ENCODE assay signal across 24 cellular contexts in genomic region chr2:206988884-206989283, GRCh38. TPM values are rescaled to one million over a fixed set of nuclear protein-coding genes. Genes with fewer than 3 reads are reported as not detected.
A peak's percentile ranks its signal among the peaks of the same experiment; 100 is the strongest.
DNase-seq lines count a peak whose midpoint lies in the region; ATAC-seq and TF ChIP-seq lines count a peak whose summit lies in the region.
"Had no signal": no experiment of that assay in that cellular context is flagged by ENCODE, and none has a peak within 500 bp of the region (broad histone marks: within the 10 kb centered on the region; RNA-seq: fewer than 3 reads in every experiment).

No MANE protein-coding gene starts in this region.

- peak overlapping the region in 2 of 3 donors; percentile 21 to 70 for H3K27ac Mint-ChIP-seq in CD4-positive, CD25-positive, alpha-beta regulatory T cell
- H3K27ac Mint-ChIP-seq in CD4-positive, alpha-beta memory T cell, result peak overlapping the region in 4 of 7 donors; percentile 57 to 84 (median 61)
- H3K27ac Mint-ChIP-seq in activated T-helper 17 cell treated with anti-CD3 and anti-CD28 coated beads, Interleukin-2, amount 50 U/mL, for 72 hours, result peak overlapping the region; percentile 67
- H3K27ac Mint-ChIP-seq in neural progenitor cell, result no peak overlapping the region
- H3K27ac Mint-ChIP-seq: activated CD4-positive, alpha-beta T cell treated with anti-CD3 and anti-CD28 coated beads for 36 hours; dendritic cell treated with granulocyte-macrophage colony-stimulating factor and Interleukin-4, amounts not matched to agents 40 ng/mL and 50 ng/mL, for 4 days; T-helper 2 cell treated with Interferon-gamma antibody and Interleukin-4, amounts not matched to agents 5 μg/mL and 100 μg/mL, for 36 hours had no signal

- H3K4me1 Mint-ChIP-seq in CD4-positive, CD25-positive, alpha-beta regulatory T cell, result peaks cover 0 to 12% (median 6%) of the 10 kb centered on the region in 4 donors
- H3K4me1 Mint-ChIP-seq in CD4-positive, alpha-beta memory T cell, result peaks cover 4 to 17% (median 5%) of the 10 kb centered on the region in 4 donors
- peaks cover 15% of the 10 kb centered on the region for H3K4me1 Mint-ChIP-seq in activated T-helper 17 cell treated with anti-CD3 and anti-CD28 coated beads, Interleukin-2, amount 50 U/mL, for 72 hours
- no peaks in the 10 kb centered on the region for H3K4me1 Mint-ChIP-seq in neural progenitor cell

- no peaks in the 10 kb centered on the region for H3K79me2 ChIP-seq in neural progenitor cell (ENCODE audit: low read depth)

- H2AFZ ChIP-seq in neural progenitor cell (replicated peaks) (peak overlapping the region; percentile 90), neuronal stem cell (ENCODE audit: low read length) (no peak overlapping the region)
- H2AFZ ChIP-seq: PC-9 had no signal

- POLR2A ChIA-PET in CD4-positive, alpha-beta memory T cell (lab: Charles Lee; ENCODE audit: partially characterized antibody), result interaction anchor here (1.0 kb wide), 1 partner anchor 188 kb away, joined by 3 read pairs; no protein-coding TSS in a partner anchor

- no peaks in the 10 kb centered on the region for H4K20me1 ChIP-seq in neural progenitor cell (ENCODE audit: low read depth)

- H2AK5ac ChIP-seq in neuronal stem cell (ENCODE audit: low read depth, low read length), result no peak overlapping the region

- H3K4me2 ChIP-seq in neural progenitor cell (no peak overlapping the region), neuronal stem cell (ENCODE audit: insufficient read depth, low read length, poor library complexity, severe bottlenecking) (no peak overlapping the region)
- H3K4me2 ChIP-seq: PC-9 had no signal

- H3K23ac ChIP-seq in neuronal stem cell (ENCODE audit: low read depth, low read length, poor library complexity), result no peak overlapping the region

- no peaks in the 10 kb centered on the region for H3K27me3 ChIP-seq in CD4-positive, CD25-positive, alpha-beta regulatory T cell (ENCODE audit: control insufficient read depth, insufficient read depth, low read length)
- no peaks in the 10 kb centered on the region for H3K27me3 ChIP-seq in CD4-positive, alpha-beta memory T cell (ENCODE audit: insufficient read depth, low read length)
- H3K27me3 ChIP-seq in neural progenitor cell, result no peaks in the 10 kb centered on the region
- no peaks in the 10 kb centered on the region for H3K27me3 ChIP-seq in neuronal stem cell (ENCODE audit: control insufficient read depth in 3 of 3, insufficient read depth in 3 of 3, low read depth in 1 of 3, low read length in 3 of 3)
- H3K27me3 ChIP-seq: adrenal gland, body of pancreas, esophagus squamous epithelium, foreskin keratinocyte, left lung, right lobe of liver, tibial nerve had no signal

- H2BK5ac ChIP-seq in neuronal stem cell (ENCODE audit: low read length), result no peak overlapping the region

- intact Hi-C loops in CD4-positive, alpha-beta memory T cell (cut with micrococcal nuclease), result loop anchor here (10.0 kb wide), 2 partner anchors 346 to 1086 kb away; no protein-coding TSS in a partner anchor

- H3K36me3 Mint-ChIP-seq in CD4-positive, CD25-positive, alpha-beta regulatory T cell, result no peaks in the 10 kb centered on the region
- no peaks in the 10 kb centered on the region for H3K36me3 Mint-ChIP-seq in CD4-positive, alpha-beta memory T cell
- H3K36me3 Mint-ChIP-seq in activated T-helper 17 cell treated with anti-CD3 and anti-CD28 coated beads, Interleukin-2, amount 50 U/mL, for 72 hours (ENCODE audit: low read depth), result no peaks in the 10 kb centered on the region
- H3K36me3 Mint-ChIP-seq in neural progenitor cell, result no peaks in the 10 kb centered on the region

- H3K4me3 ChIP-seq in CD4-positive, CD25-positive, alpha-beta regulatory T cell (ENCODE audit: low read depth, low read length), result no peak overlapping the region
- H3K4me3 ChIP-seq in CD4-positive, alpha-beta memory T cell (ENCODE audit: low read length in 2 of 2), result no peak overlapping the region
- H3K4me3 ChIP-seq in neural progenitor cell, result no peak overlapping the region
- no peak overlapping the region for H3K4me3 ChIP-seq in neuronal stem cell (ENCODE audit: low read length in 2 of 2)
- H3K4me3 ChIP-seq: adrenal gland, body of pancreas, esophagus squamous epithelium, left lung, PC-9, prostate gland, right lobe of liver, tibial nerve had no signal

- H3K4me1 ChIP-seq in CD4-positive, CD25-positive, alpha-beta regulatory T cell (ENCODE audit: control insufficient read depth, insufficient read depth, low read length, poor library complexity, severe bottlenecking), result peaks cover 5% of the 10 kb centered on the region
- peaks cover 8% of the 10 kb centered on the region for H3K4me1 ChIP-seq in CD4-positive, alpha-beta memory T cell (ENCODE audit: insufficient read depth, low read length)
- peaks cover 3% of the 10 kb centered on the region for H3K4me1 ChIP-seq in neural progenitor cell
- H3K4me1 ChIP-seq in neuronal stem cell (ENCODE audit: control insufficient read depth in 2 of 2, insufficient read depth in 1 of 2, low read depth in 1 of 2, low read length in 2 of 2), result no peaks in the 10 kb centered on the region
- H3K4me1 ChIP-seq: adrenal gland, body of pancreas, prostate gland had no signal

- no peak for DNase-seq in CD4-positive, CD25-positive, alpha-beta regulatory T cell
- DNase-seq in CD4-positive, alpha-beta memory T cell, result no peak
- DNase-seq in neural progenitor cell (ENCODE audit: low spot score) (no peak), neuronal stem cell (ENCODE audit: low spot score) (no peak), HPDE6-E6E7 (ENCODE audit: extremely low spot score) (no peak), NOMO-1 treated with DMSO at 0.1 percent for 48 hours (lab: John Stamatoyannopoulos, UW; ENCODE audit: unreplicated experiment) (no peak)
- DNase-seq: activated CD8-positive, alpha-beta memory T cell treated with anti-CD3 and anti-CD28 coated beads for 24 hours; activated T-cell treated with anti-CD3 and anti-CD28 coated beads for 4 hours; esophagus squamous epithelium; foreskin keratinocyte; GF-D8; NCI-H1105; NCI-H524 treated with DMSO at 0.1 percent for 48 hours had no signal

- no peak overlapping the region for H2BK120ac ChIP-seq in neuronal stem cell (ENCODE audit: low read depth, low read length)

- no peak overlapping the region for H3K18ac ChIP-seq in neuronal stem cell (ENCODE audit: low read length)

- H3K27ac ChIP-seq in CD4-positive, CD25-positive, alpha-beta regulatory T cell (ENCODE audit: insufficient read depth, low read length, poor library complexity, severe bottlenecking), result no peak overlapping the region
- no peak overlapping the region for H3K27ac ChIP-seq in CD4-positive, alpha-beta memory T cell (ENCODE audit: low read depth, low read length)
- no peak overlapping the region for H3K27ac ChIP-seq in neural progenitor cell
- H3K27ac ChIP-seq in neuronal stem cell (replicated peaks; ENCODE audit: low read length), result no peak overlapping the region
- H3K27ac ChIP-seq: adrenal gland, body of pancreas, esophagus squamous epithelium, foreskin keratinocyte, left lung, PC-9, prostate gland, right lobe of liver, tibial nerve had no signal

- TF ChIP-seq CTCF in neural progenitor cell (IDR thresholded peaks at IDR 0.05), result no peak

- H3K9me3 Mint-ChIP-seq in CD4-positive, CD25-positive, alpha-beta regulatory T cell, result peaks cover 0 to 2% (median 0%) of the 10 kb centered on the region in 7 donors
- H3K9me3 Mint-ChIP-seq in CD4-positive, alpha-beta memory T cell, result peaks cover 0 to 2% (median 0%) of the 10 kb centered on the region in 8 donors
- peaks cover 3% of the 10 kb centered on the region for H3K9me3 Mint-ChIP-seq in activated T-helper 17 cell treated with anti-CD3 and anti-CD28 coated beads, Interleukin-2, amount 50 U/mL, for 72 hours
- H3K9me3 Mint-ChIP-seq in neural progenitor cell, result no peaks in the 10 kb centered on the region
- H3K9me3 Mint-ChIP-seq: dendritic cell treated with granulocyte-macrophage colony-stimulating factor and Interleukin-4, amounts not matched to agents 40 ng/mL and 50 ng/mL, for 4 days; T-helper 2 cell treated with Interferon-gamma antibody and Interleukin-4, amounts not matched to agents 5 μg/mL and 100 μg/mL, for 36 hours had no signal

- H4K91ac ChIP-seq in neuronal stem cell (ENCODE audit: low read depth, low read length, poor library complexity), result no peak overlapping the region

- H3K79me1 ChIP-seq in neuronal stem cell (ENCODE audit: low read depth, low read length), result no peaks in the 10 kb centered on the region

- H3K9ac ChIP-seq in neural progenitor cell, result no peak overlapping the region
- H3K9ac ChIP-seq in neuronal stem cell (ENCODE audit: low read depth, low read length, poor library complexity), result no peak overlapping the region

- no peak for ATAC-seq in CD4-positive, CD25-positive, alpha-beta regulatory T cell (ENCODE audit: low read depth in 2 of 2)
- ATAC-seq in activated T-helper 17 cell treated with anti-CD3 and anti-CD28 coated beads, Interleukin-2, amount 50 U/mL, for 72 hours (replicated peaks), result peak; percentile 43
- ATAC-seq: activated CD4-positive, alpha-beta T cell treated with anti-CD3 and anti-CD28 coated beads for 36 hours had no signal

- no peaks in the 10 kb centered on the region for H3K36me3 ChIP-seq in CD4-positive, CD25-positive, alpha-beta regulatory T cell (ENCODE audit: control insufficient read depth, insufficient read depth, low read length)
- no peaks in the 10 kb centered on the region for H3K36me3 ChIP-seq in CD4-positive, alpha-beta memory T cell (ENCODE audit: insufficient read depth, low read length)
- H3K36me3 ChIP-seq in neural progenitor cell (no peaks in the 10 kb centered on the region), neuronal stem cell (replicated peaks in 1 of 2; ENCODE audit: control insufficient read depth in 2 of 2, insufficient read depth in 2 of 2, low read length in 2 of 2) (no peaks in the 10 kb centered on the region)
- H3K36me3 ChIP-seq: adrenal gland, esophagus squamous epithelium, left lung, prostate gland, right lobe of liver, tibial nerve had no signal

- no peak overlapping the region for H4K8ac ChIP-seq in neuronal stem cell (ENCODE audit: low read depth, low read length)

- no peaks in the 10 kb centered on the region for H3F3A ChIP-seq in neural progenitor cell (ENCODE audit: low read depth)

- H3K14ac ChIP-seq in neuronal stem cell (ENCODE audit: low read length), result no peak overlapping the region

- no peak overlapping the region for H3K4ac ChIP-seq in neuronal stem cell (ENCODE audit: low read length)

- H2BK12ac ChIP-seq in neuronal stem cell (ENCODE audit: low read length), result no peak overlapping the region

- CTCF ChIA-PET in CD4-positive, alpha-beta memory T cell (lab: Charles Lee; ENCODE audit: partially characterized antibody), result no interaction called here

- H3K4me3 Mint-ChIP-seq in CD4-positive, CD25-positive, alpha-beta regulatory T cell, result peak overlapping the region in 2 of 4 donors; percentile 14 to 52
- peak overlapping the region in 3 of 8 donors; percentile 53 to 64 (median 62) for H3K4me3 Mint-ChIP-seq in CD4-positive, alpha-beta memory T cell
- H3K4me3 Mint-ChIP-seq in activated T-helper 17 cell treated with anti-CD3 and anti-CD28 coated beads, Interleukin-2, amount 50 U/mL, for 72 hours, result peak overlapping the region; percentile 50
- no peak overlapping the region for H3K4me3 Mint-ChIP-seq in neural progenitor cell
- H3K4me3 Mint-ChIP-seq: activated CD4-positive, alpha-beta T cell treated with anti-CD3 and anti-CD28 coated beads for 36 hours; T-helper 2 cell treated with Interferon-gamma antibody and Interleukin-4, amounts not matched to agents 5 μg/mL and 100 μg/mL, for 36 hours had no signal

- no peaks in the 10 kb centered on the region for H3K9me3 ChIP-seq in CD4-positive, CD25-positive, alpha-beta regulatory T cell (ENCODE audit: control insufficient read depth in 2 of 2, low read length in 2 of 2)
- H3K9me3 ChIP-seq in CD4-positive, alpha-beta memory T cell (ENCODE audit: control insufficient read depth in 1 of 2, low read length in 2 of 2), result no peaks in the 10 kb centered on the region
- no peaks in the 10 kb centered on the region for H3K9me3 ChIP-seq in neural progenitor cell (ENCODE audit: low read depth)
- no peaks in the 10 kb centered on the region for H3K9me3 ChIP-seq in neuronal stem cell (replicated peaks in 1 of 2; ENCODE audit: control insufficient read depth in 2 of 2, insufficient read depth in 1 of 2, low read depth in 1 of 2, low read length in 2 of 2)
- H3K9me3 ChIP-seq: adrenal gland, body of pancreas, esophagus squamous epithelium, left lung, prostate gland, right lobe of liver, tibial nerve had no signal

- peaks cover 12% of the 10 kb centered on the region for H3K27me3 Mint-ChIP-seq in CD4-positive, CD25-positive, alpha-beta regulatory T cell
- peaks cover 1 to 3% of the 10 kb centered on the region in 2 donors for H3K27me3 Mint-ChIP-seq in CD4-positive, alpha-beta memory T cell
- peaks cover 5% of the 10 kb centered on the region for H3K27me3 Mint-ChIP-seq in activated T-helper 17 cell treated with anti-CD3 and anti-CD28 coated beads, Interleukin-2, amount 50 U/mL, for 72 hours
- peaks cover 2% of the 10 kb centered on the region for H3K27me3 Mint-ChIP-seq in neural progenitor cell (ENCODE audit: insufficient read depth, low read depth)
- H3K27me3 Mint-ChIP-seq: dendritic cell treated with granulocyte-macrophage colony-stimulating factor and Interleukin-4, amounts not matched to agents 40 ng/mL and 50 ng/mL, for 4 days had no signal

- no peak overlapping the region for H2BK15ac ChIP-seq in neuronal stem cell (ENCODE audit: low read length)

- no CpG with 5 or more reads among the region's 1 CpG for WGBS in neuronal stem cell (ENCODE audit: extremely low coverage in 2 of 2, insufficient read length in 2 of 2, insufficient replicate concordance in 1 of 2), 2 donors

RNA-seq across cellular contexts. Expression of gene CPO, which starts 49.6 kb away (rescaled TPM):
- total RNA-seq in CD4-positive, CD25-positive, alpha-beta regulatory T cell, result not detected
- polyA plus RNA-seq in CD4-positive, CD25-positive, alpha-beta regulatory T cell, result not detected
- not detected for total RNA-seq in CD4-positive, alpha-beta memory T cell
- polyA plus RNA-seq in CD4-positive, alpha-beta memory T cell, result not detected
- total RNA-seq in activated T-helper 17 cell treated with anti-CD3 and anti-CD28 coated beads, Interleukin-2, amount 50 U/mL, for 72 hours, result not detected
- not detected in 2 replicates for total RNA-seq in neural progenitor cell (ENCODE audit: low replicate concordance)
- polyA plus RNA-seq in neuronal stem cell (2013, experiment 1 of 2), result not detected
- polyA plus RNA-seq in neuronal stem cell (2013, experiment 2 of 2), result 0.07 TPM
- total RNA-seq: activated CD4-positive, alpha-beta T cell treated with anti-CD3 and anti-CD28 coated beads for 36 hours; body of pancreas; esophagus squamous epithelium; foreskin keratinocyte; PC-9 had no signal
- polyA plus RNA-seq: foreskin keratinocyte had no signal
